Comparison of ENCODE assay signal across 9 cellular contexts in genomic region chr18:3305933-3306332, GRCh38. TPM values are rescaled to one million over a fixed set of nuclear protein-coding genes. Genes with fewer than 3 reads are reported as not detected.
DNase-seq lines count a peak whose midpoint lies in the region; ATAC-seq and TF ChIP-seq lines count a peak whose summit lies in the region.
"Had no signal": no experiment of that assay in that cellular context is flagged by ENCODE, and none has a peak within 500 bp of the region (broad histone marks: within the 10 kb centered on the region; RNA-seq: fewer than 3 reads in every experiment).

No MANE protein-coding gene starts in this region.

- TF ChIP-seq POLR2A in lower leg skin (IDR thresholded peaks at IDR 0.05) = no peak

- 19% methylated on average over 8 of the region's 8 CpGs for WGBS in smooth muscle cell (ENCODE audit: low lambda C conversion rate)
- WGBS in lower leg skin, 2 donors = 21 to 29% methylated on average over 8 of the region's 8 CpGs

- DNase-seq in SKM-1 (lab: John Stamatoyannopoulos, UW; ENCODE audit: unreplicated experiment) (peak; percentile 15), SKM-1 treated with dmso at 0.1 percent for 144 hours (lab: John Stamatoyannopoulos, UW; ENCODE audit: unreplicated experiment) (no peak), dermis blood vessel endothelial cell (peak; percentile 17), smooth muscle cell (lab: John Stamatoyannopoulos, UW; ENCODE audit: unreplicated experiment) (no peak), NCI-H1105 (lab: John Stamatoyannopoulos, UW) (no peak), lower leg skin (ENCODE audit: low spot score in 2 of 2) (no peak)
- no peak for DNase-seq in T-helper 2 cell treated with Interferon-gamma antibody and Interleukin-4, amounts not matched to agents 5 μg/mL and 100 μg/mL, for 36 hours (ENCODE audit: low spot score)

- H3K4me2 ChIP-seq in smooth muscle cell = peak overlapping the region; percentile 72

- H3K9me3 Mint-ChIP-seq in T-helper 2 cell treated with Interferon-gamma antibody and Interleukin-4, amounts not matched to agents 5 μg/mL and 100 μg/mL, for 36 hours = no peaks in the 10 kb centered on the region

- H3K27me3 Mint-ChIP-seq in T-helper 2 cell treated with Interferon-gamma antibody and Interleukin-4, amounts not matched to agents 5 μg/mL and 100 μg/mL, for 36 hours (ENCODE audit: low read depth) = peaks cover 4% of the 10 kb centered on the region

- H3K79me2 ChIP-seq in smooth muscle cell (ENCODE audit: low read depth) = no peaks in the 10 kb centered on the region

- peak overlapping the region; percentile 96 for H3K9ac ChIP-seq in smooth muscle cell (ENCODE audit: low read depth)

- no peaks in the 10 kb centered on the region for H3K36me3 ChIP-seq in smooth muscle cell (ENCODE audit: low read depth)

- no peaks in the 10 kb centered on the region for H3K9me3 ChIP-seq in smooth muscle cell (replicated peaks; ENCODE audit: low read depth)

- H3K27me3 ChIP-seq in smooth muscle cell (ENCODE audit: low read depth) = no peaks in the 10 kb centered on the region

- H2AFZ ChIP-seq in smooth muscle cell (ENCODE audit: low read depth) = peak overlapping the region; percentile 12

- intact Hi-C loops in lower leg skin (cut with DNase I; ENCODE audit: low total_unique reads) = no loop called here

- H3F3A ChIP-seq in smooth muscle cell (ENCODE audit: low read depth) = peaks cover 10% of the 10 kb centered on the region

- ATAC-seq in HG02970 (IDR thresholded peaks at IDR 0.05; ENCODE audit: low FRiP score, unreplicated experiment) = no peak

- no peaks in the 10 kb centered on the region for H4K20me1 ChIP-seq in smooth muscle cell (ENCODE audit: low read depth)

- peak overlapping the region; percentile 100 for H3K27ac ChIP-seq in smooth muscle cell (ENCODE audit: low read depth)
- H3K27ac ChIP-seq: 22Rv1 had no signal

- H3K36me3 Mint-ChIP-seq in T-helper 2 cell treated with Interferon-gamma antibody and Interleukin-4, amounts not matched to agents 5 μg/mL and 100 μg/mL, for 36 hours (ENCODE audit: low read depth) = no peaks in the 10 kb centered on the region

- peak overlapping the region; percentile 80 for H3K27ac Mint-ChIP-seq in T-helper 2 cell treated with Interferon-gamma antibody and Interleukin-4, amounts not matched to agents 5 μg/mL and 100 μg/mL, for 36 hours

- peaks cover 12% of the 10 kb centered on the region for H3K4me1 ChIP-seq in smooth muscle cell (ENCODE audit: low read depth)

- H3K4me3 ChIP-seq in smooth muscle cell (no peak overlapping the region), lower leg skin (ENCODE audit: low read depth, poor library complexity, severe bottlenecking) (no peak overlapping the region)

- H3K4me3 Mint-ChIP-seq in T-helper 2 cell treated with Interferon-gamma antibody and Interleukin-4, amounts not matched to agents 5 μg/mL and 100 μg/mL, for 36 hours = peak overlapping the region; percentile 47

- no peak for TF ChIP-seq CTCF in smooth muscle cell (IDR thresholded peaks at IDR 0.05; ENCODE audit: borderline replicate concordance, insufficient read depth, poor library complexity, severe bottlenecking)
- TF ChIP-seq CTCF in lower leg skin (IDR thresholded peaks at IDR 0.05) = no peak

- H3K4me1 Mint-ChIP-seq in T-helper 2 cell treated with Interferon-gamma antibody and Interleukin-4, amounts not matched to agents 5 μg/mL and 100 μg/mL, for 36 hours (ENCODE audit: low read depth) = peaks cover 13% of the 10 kb centered on the region

RNA-seq across cellular contexts. Expression of gene MYL12B, which starts 44.0 kb away (rescaled TPM):
- 607 and 828 TPM in 2 replicates for total RNA-seq in dermis blood vessel endothelial cell
- total RNA-seq in smooth muscle cell = 368 and 427 TPM in 2 replicates
- 498 TPM in 2 replicates for polyA plus RNA-seq in smooth muscle cell
- total RNA-seq in lower leg skin = 100 to 1,000 TPM; 240 to 360 (median 286) TPM

RNA-seq across cellular contexts. Expression of gene MYL12A, which starts 58.3 kb away (rescaled TPM):
- total RNA-seq in dermis blood vessel endothelial cell (781 and 1,396 TPM in 2 replicates), smooth muscle cell (777 and 802 TPM in 2 replicates), lower leg skin (100 to 1,000 TPM; 240 to 337 (median 294) TPM)
- 915 and 953 TPM in 2 replicates for polyA plus RNA-seq in smooth muscle cell

Comparison
In these comparisons a context has a peak if more than half of its experiments do, and no peak if none do; other contexts are left out.
1. DNase-seq: peak in SKM-1 (single experiment) and dermis blood vessel endothelial cell (single experiment); none in SKM-1 treated with dmso at 0.1 percent for 144 hours (single experiment), T-helper 2 cell treated with Interferon-gamma antibody and Interleukin-4, amounts not matched to agents 5 μg/mL and 100 μg/mL, for 36 hours (single experiment), smooth muscle cell (single experiment), NCI-H1105 (single experiment) and lower leg skin (0 of 2).